ENCODE assay signal across 19 cellular contexts in genomic region chr13:95317037-95317989, GRCh38. TPM values are rescaled to one million over a fixed set of nuclear protein-coding genes. Genes with fewer than 3 reads are reported as not detected.
A peak's percentile ranks its signal among the peaks of the same experiment; 100 is the strongest.
DNase-seq lines count a peak whose midpoint lies in the region; ATAC-seq and TF ChIP-seq lines count a peak whose summit lies in the region.
"Had no signal": no experiment of that assay in that cellular context is flagged by ENCODE, and none has a peak within 500 bp of the region (broad histone marks: within the 10 kb centered on the region; RNA-seq: fewer than 3 reads in every experiment).

No MANE protein-coding gene starts in this region.

- no peak overlapping the region for H3K27ac ChIP-seq in neuronal stem cell (replicated peaks; ENCODE audit: low read length)
- H3K27ac ChIP-seq: coronary artery, KMS-11 had no signal

- H3K23ac ChIP-seq in neuronal stem cell (ENCODE audit: low read depth, low read length, poor library complexity): no peak overlapping the region

- no peak overlapping the region for H3K18ac ChIP-seq in neuronal stem cell (ENCODE audit: low read length)

- no CpG with 5 or more reads among the region's 12 CpGs for WGBS in neuronal stem cell (ENCODE audit: extremely low coverage in 2 of 2, insufficient read length in 2 of 2, insufficient replicate concordance in 1 of 2), 2 donors

- H2BK120ac ChIP-seq in neuronal stem cell (ENCODE audit: low read depth, low read length): no peak overlapping the region

- H3K14ac ChIP-seq in neuronal stem cell (ENCODE audit: low read length): no peak overlapping the region

- H3K4ac ChIP-seq in neuronal stem cell (ENCODE audit: low read length): no peak overlapping the region

- no peak overlapping the region for H2BK12ac ChIP-seq in neuronal stem cell (ENCODE audit: low read length)

- no peak for ATAC-seq in GM18858 (IDR thresholded peaks at IDR 0.05; ENCODE audit: unreplicated experiment)
- ATAC-seq in HG02852 (IDR thresholded peaks at IDR 0.05; ENCODE audit: unreplicated experiment): no peak
- no peak for ATAC-seq in mucosa of descending colon
- ATAC-seq: CD8-positive, alpha-beta T cell; Panc1; SK-N-SH treated with all-trans-retinoic acid at 6 μM for 48 hours had no signal

- no peaks in the 10 kb centered on the region for H3K27me3 ChIP-seq in neuronal stem cell (ENCODE audit: control insufficient read depth in 3 of 3, insufficient read depth in 3 of 3, low read depth in 1 of 3, low read length in 3 of 3)

- no peaks in the 10 kb centered on the region for H3K79me1 ChIP-seq in neuronal stem cell (ENCODE audit: low read depth, low read length)

- no peaks in the 10 kb centered on the region for H3K4me1 ChIP-seq in neuronal stem cell (ENCODE audit: control insufficient read depth in 2 of 2, insufficient read depth in 1 of 2, low read depth in 1 of 2, low read length in 2 of 2)
- no peaks in the 10 kb centered on the region for H3K4me1 ChIP-seq in mucosa of descending colon (ENCODE audit: low read depth)

- DNase-seq in EH (ENCODE audit: low read depth): peak; percentile 48
- peak; percentile 86 for DNase-seq in OCI-M1 (lab: John Stamatoyannopoulos, UW)
- peak; percentile 89 to 90 for DNase-seq in erythroblast (lab: John Stamatoyannopoulos, UW)
- no peak for DNase-seq in neuronal stem cell (ENCODE audit: low spot score)
- no peak for DNase-seq in activated gamma-delta T cell treated with Interleukin-2 at 50 U/mL for 16 hours
- no peak for DNase-seq in mucosa of descending colon
- DNase-seq: activated CD4-positive, alpha-beta T cell treated with anti-CD3 and anti-CD28 coated beads, Interleukin-2, amount 10 ng/mL, durations not matched to agents 24 days and 14 days; anterior cingulate cortex; CD8-positive, alpha-beta T cell; immature natural killer cell; NCI-H1417; NCI-H774; stimulated activated CD4-positive, alpha-beta T cell treated with anti-CD3 and anti-CD28 coated beads, Interleukin-2, amount 100 ng/mL, for 48 hours had no signal

- no peak overlapping the region for H3K4me2 ChIP-seq in neuronal stem cell (ENCODE audit: insufficient read depth, low read length, poor library complexity, severe bottlenecking)
- H3K4me2 ChIP-seq: KMS-11 had no signal

- peak overlapping the region; percentile 22 for H2AFZ ChIP-seq in neuronal stem cell (ENCODE audit: low read length)

- no peaks in the 10 kb centered on the region for H3K9me3 ChIP-seq in neuronal stem cell (replicated peaks in 1 of 2; ENCODE audit: control insufficient read depth in 2 of 2, insufficient read depth in 1 of 2, low read depth in 1 of 2, low read length in 2 of 2)
- no peaks in the 10 kb centered on the region for H3K9me3 ChIP-seq in mucosa of descending colon

- H2BK5ac ChIP-seq in neuronal stem cell (ENCODE audit: low read length): no peak overlapping the region

- intact Hi-C loops in mucosa of descending colon (cut with DNase I, micrococcal nuclease): no loop called here

- no peak overlapping the region for H4K8ac ChIP-seq in neuronal stem cell (ENCODE audit: low read depth, low read length)

- no peak overlapping the region for H4K91ac ChIP-seq in neuronal stem cell (ENCODE audit: low read depth, low read length, poor library complexity)

- no peak for TF ChIP-seq CTCF in mucosa of descending colon (IDR thresholded peaks at IDR 0.05)

- no peaks in the 10 kb centered on the region for H3K36me3 ChIP-seq in neuronal stem cell (replicated peaks in 1 of 2; ENCODE audit: control insufficient read depth in 2 of 2, insufficient read depth in 2 of 2, low read length in 2 of 2)
- no peaks in the 10 kb centered on the region for H3K36me3 ChIP-seq in mucosa of descending colon (ENCODE audit: low read depth)

- H2AK5ac ChIP-seq in neuronal stem cell (ENCODE audit: low read depth, low read length): no peak overlapping the region

- H3K4me3 ChIP-seq in neuronal stem cell (ENCODE audit: low read length in 2 of 2) (no peak overlapping the region), mucosa of descending colon (no peak overlapping the region)
- H3K4me3 ChIP-seq: coronary artery had no signal

- H3K9ac ChIP-seq in neuronal stem cell (ENCODE audit: low read depth, low read length, poor library complexity): no peak overlapping the region
- H3K9ac ChIP-seq: KMS-11 had no signal

- peak; percentile 12 for TF ChIP-seq POLR2A in erythroblast (IDR thresholded peaks at IDR 0.05; ENCODE audit: low read length)

- no peak overlapping the region for H2BK15ac ChIP-seq in neuronal stem cell (ENCODE audit: low read length)

RNA-seq across cellular contexts. Expression of gene ABCC4, which starts 16.1 kb away (rescaled TPM):
- 10.9 TPM for polyA plus RNA-seq in neuronal stem cell (2013, experiment 1 of 2)
- 11.1 TPM for polyA plus RNA-seq in neuronal stem cell (2013, experiment 2 of 2)
- total RNA-seq in mucosa of descending colon: 10 to 100 TPM; 19.3 to 35.1 (median 30.2) TPM

Comparison
In these comparisons a context has a peak if more than half of its experiments do, and no peak if none do; other contexts are left out.
1. DNase-seq: peak in EH (single experiment), OCI-M1 (single experiment) and erythroblast (2 of 2); none in neuronal stem cell (single experiment), activated gamma-delta T cell treated with Interleukin-2 at 50 U/mL for 16 hours (single experiment) and mucosa of descending colon (0 of 3).